Comparison of ENCODE assay signal across 8 cellular contexts in the genomic region with DNA sequence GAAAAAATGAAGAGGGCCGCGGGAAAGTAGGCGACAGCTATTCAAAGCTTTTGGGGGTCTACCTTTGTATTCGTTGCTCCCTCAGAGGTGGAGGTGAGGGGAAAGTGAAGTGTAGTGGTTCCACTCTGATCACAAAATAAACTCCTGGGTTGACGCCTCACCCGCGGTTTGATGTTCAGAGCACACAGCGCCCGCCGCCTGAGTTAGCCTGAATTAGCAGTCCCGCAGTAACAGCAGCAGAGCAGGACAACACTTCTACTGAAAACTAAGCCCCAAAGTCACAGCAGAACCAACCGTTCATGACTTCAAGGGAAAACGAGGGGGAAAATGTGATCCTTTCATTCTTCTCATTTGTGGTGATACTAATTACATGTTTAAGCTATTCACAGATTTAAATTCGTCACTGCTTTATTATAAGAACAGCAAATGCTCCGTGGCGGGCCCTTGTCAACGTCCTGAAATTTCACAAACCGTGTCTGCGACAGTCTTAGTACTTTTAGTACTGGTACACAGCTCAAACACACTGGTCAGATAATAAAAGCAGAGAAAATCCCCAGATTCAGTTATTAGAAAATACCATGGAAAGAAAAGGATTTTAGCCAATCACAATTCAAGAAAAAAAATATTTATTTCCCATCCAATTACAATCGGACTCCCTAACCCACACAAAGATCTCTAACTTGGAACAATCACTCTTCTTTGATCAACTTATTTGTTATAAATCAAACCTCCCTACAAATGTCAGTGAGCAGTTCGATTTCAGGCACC. TPM values are rescaled to one million over a fixed set of nuclear protein-coding genes. Genes with fewer than 3 reads are reported as not detected.
DNase-seq lines count a peak whose midpoint lies in the region; ATAC-seq, FAIRE-seq and TF ChIP-seq lines count a peak whose summit lies in the region.

No MANE protein-coding gene starts in this region.

- DNase-seq in GM03348 (ENCODE audit: low spot score), result peak; percentile 48
- peak in 31 of 34 experiments; percentile 3 to 53 (median 25) for DNase-seq in T-cell
- DNase-seq in cerebellar cortex (ENCODE audit: low spot score), result peak; percentile 72
- peak; percentile 75 for DNase-seq in kidney
- peak; percentile 11 to 14 for DNase-seq in stimulated activated CD4-positive, alpha-beta T cell treated with anti-CD3 and anti-CD28 coated beads, Interleukin-15, amount 100 ng/mL, for 48 hours (ENCODE audit: low read depth in 2 of 2)
- no peak for DNase-seq in islet precursor cell

- H3K27me3 Mint-ChIP-seq in T-cell, result no peaks in the 10 kb centered on the region

- H4K20me1 ChIP-seq in KMS-11 (ENCODE audit: insufficient read depth), result peaks cover 19% of the 10 kb centered on the region

- peak overlapping the region; percentile 81 for H3K4me2 ChIP-seq in KMS-11

- H3K4me3 Mint-ChIP-seq in T-cell, result peak overlapping the region; percentile 94 to 99 (median 94)

- peak overlapping the region; percentile 69; the same call in 1 of the 2 replicates for H2AFZ ChIP-seq in KMS-11 (ENCODE audit: low read depth)

- peaks cover 25 to 41% (median 39%) of the 10 kb centered on the region in 3 donors for H3K4me1 Mint-ChIP-seq in T-cell

- FAIRE-seq in kidney (lab: Jason Lieb, UNC), result no peak

- H3K4me3 ChIP-seq in KMS-11 (IDR thresholded peaks at IDR 0.05; ENCODE audit: insufficient read depth, low read depth, low read length) (peak overlapping the region; percentile 61), kidney (ENCODE audit: low read length in 2 of 2) (peak overlapping the region; percentile 48 to 87)

- no peaks in the 10 kb centered on the region for H3K36me3 ChIP-seq in KMS-11 (ENCODE audit: insufficient read depth)
- H3K36me3 ChIP-seq in kidney (ENCODE audit: control insufficient read depth in 1 of 2, insufficient read depth in 2 of 2, low read length in 2 of 2), result no peaks in the 10 kb centered on the region

- H3K27ac ChIP-seq in KMS-11 (peak overlapping the region; percentile 49; the same call in 1 of the 2 replicates), kidney (ENCODE audit: low read depth in 2 of 2, low read length in 2 of 2) (peak overlapping the region; percentile 93 to 98)

- H3K9me3 Mint-ChIP-seq in T-cell, result no peaks in the 10 kb centered on the region

- H3K9me3 ChIP-seq in kidney (ENCODE audit: control insufficient read depth in 1 of 2, low read length in 2 of 2), result no peaks in the 10 kb centered on the region

- peak; percentile 28 for ATAC-seq in GM21825 (IDR thresholded peaks at IDR 0.05; ENCODE audit: unreplicated experiment)
- ATAC-seq in T-cell (replicated peaks in 1 of 4), result peak; percentile 35 to 48 (median 45)

- peaks cover 22% of the 10 kb centered on the region for H3K4me1 ChIP-seq in KMS-11 (ENCODE audit: low read depth, poor library complexity, severe bottlenecking)
- peaks cover 4 to 5% of the 10 kb centered on the region in 2 donors for H3K4me1 ChIP-seq in kidney (ENCODE audit: control insufficient read depth in 1 of 2, insufficient read depth in 1 of 2, low read depth in 1 of 2, low read length in 2 of 2)

- CTCF ChIA-PET in T-cell (lab: Charles Lee), result interaction anchor here (0.6 to 0.9 kb wide), 4 partner anchors 9 to 164 kb away, joined by 3 to 4 read pairs (median 3); no protein-coding TSS in a partner anchor

- H3K27me3 ChIP-seq in KMS-11 (ENCODE audit: insufficient read depth, low read depth), result no peaks in the 10 kb centered on the region

- POLR2A ChIA-PET in T-cell (lab: Charles Lee), result interaction anchor here in 1 of 2 donors (0.6 kb wide), 1 partner anchor 698 kb away, joined by 4 read pairs; no protein-coding TSS in a partner anchor

- H3K27ac Mint-ChIP-seq in T-cell, result peak overlapping the region; percentile 82 to 90

- H3K9ac ChIP-seq in KMS-11 (peak overlapping the region; percentile 60; the same call in 1 of the 2 replicates), kidney (ENCODE audit: low read length in 2 of 2) (peak overlapping the region; percentile 50 to 88)

- no peak for TF ChIP-seq CTCF in KMS-11 (conservative IDR thresholded peaks at IDR 0.05; ENCODE audit: low read depth, low read length)
- TF ChIP-seq CTCF in kidney (IDR thresholded peaks at IDR 0.05; ENCODE audit: borderline replicate concordance, extremely low read depth, insufficient read depth), result no peak

- peaks cover 10% of the 10 kb centered on the region; the same call in 1 of the 2 replicates for H3K79me2 ChIP-seq in KMS-11 (ENCODE audit: insufficient read depth, low read depth)

- intact Hi-C loops in kidney (cut with DNase I), result no loop called here

- H3K36me3 Mint-ChIP-seq in T-cell, result no peaks in the 10 kb centered on the region

RNA-seq across cellular contexts. Expression of a gene that starts 0.6 kb away (rescaled TPM):
- total RNA-seq in T-cell, result 100 to 1,000 TPM in 2 of 5 donors, 10 to 100 TPM in 3; 84.1 to 193 (median 92.6) TPM
- total RNA-seq in kidney, result 92.9 TPM
- polyA plus RNA-seq in kidney (ENCODE audit: insufficient read depth, low read depth, low replicate concordance), result 18.9 TPM

RNA-seq across cellular contexts. Expression of a gene that starts 54.8 kb away (rescaled TPM):
- total RNA-seq in T-cell (10 to 100 TPM in 2 of 5 donors, 1 to 10 TPM in 3; 7.9 to 16.2 (median 9.9) TPM), kidney (34.6 TPM)
- 12.7 TPM for polyA plus RNA-seq in kidney (ENCODE audit: insufficient read depth, low read depth, low replicate concordance)
